Comparison of ENCODE assay signal across 18 cellular contexts in genomic region chr1:32948082-32948722, GRCh38. TPM values are rescaled to one million over a fixed set of nuclear protein-coding genes. Genes with fewer than 3 reads are reported as not detected.
DNase-seq lines count a peak whose midpoint lies in the region; ATAC-seq and TF ChIP-seq lines count a peak whose summit lies in the region.
"Had no signal": no experiment of that assay in that cellular context is flagged by ENCODE, and none has a peak within 500 bp of the region (broad histone marks: within the 10 kb centered on the region; RNA-seq: fewer than 3 reads in every experiment).

No MANE protein-coding gene starts in this region.

- no peaks in the 10 kb centered on the region for H3K27me3 Mint-ChIP-seq in stimulated activated naive CD8-positive, alpha-beta T cell treated with anti-CD3 and anti-CD28 coated beads, Interleukin-15, Interleukin-2, amounts not matched to agents 100 ng/mL and 50 ng/mL, for 24 hours
- H3K27me3 Mint-ChIP-seq: activated naive CD4-positive, alpha-beta T cell treated with anti-CD3 and anti-CD28 coated beads, Interleukin-2, amount 50 U/mL, for 24 hours had no signal

- H3K9me3 Mint-ChIP-seq in stimulated activated naive CD8-positive, alpha-beta T cell treated with anti-CD3 and anti-CD28 coated beads, Interleukin-15, Interleukin-2, amounts not matched to agents 100 ng/mL and 50 ng/mL, for 24 hours: no peaks in the 10 kb centered on the region
- H3K9me3 Mint-ChIP-seq: activated naive CD4-positive, alpha-beta T cell treated with anti-CD3 and anti-CD28 coated beads, Interleukin-2, amount 50 U/mL, for 24 hours; neural progenitor cell had no signal

- intact Hi-C loops in aorta (cut with DNase I) (loop anchor here in 1 of 2 donors (5.0 kb wide), 1 partner anchor 39 kb away; no protein-coding TSS in a partner anchor), left ventricle myocardium inferior (cut with micrococcal nuclease) (no loop called here)

- no peak overlapping the region for H3K4me3 Mint-ChIP-seq in stimulated activated naive CD8-positive, alpha-beta T cell treated with anti-CD3 and anti-CD28 coated beads, Interleukin-15, Interleukin-2, amounts not matched to agents 100 ng/mL and 50 ng/mL, for 24 hours
- H3K4me3 Mint-ChIP-seq: activated naive CD4-positive, alpha-beta T cell treated with anti-CD3 and anti-CD28 coated beads, Interleukin-2, amount 50 U/mL, for 24 hours; neural progenitor cell had no signal

- H3K4me1 ChIP-seq in neutrophil (ENCODE audit: control insufficient read depth in 1 of 2, insufficient read depth in 1 of 2, low read depth in 1 of 2, low read length in 1 of 2) (peaks cover 0 to 10% of the 10 kb centered on the region in 2 experiments), aorta (ENCODE audit: control insufficient read depth in 1 of 2, insufficient read depth in 2 of 2, low read length in 2 of 2) (peaks cover 6 to 10% of the 10 kb centered on the region in 2 donors), left ventricle myocardium inferior (peaks cover 39% of the 10 kb centered on the region)
- H3K4me1 ChIP-seq: neural progenitor cell had no signal

- peaks cover 28% of the 10 kb centered on the region for H3K4me1 Mint-ChIP-seq in stimulated activated naive CD8-positive, alpha-beta T cell treated with anti-CD3 and anti-CD28 coated beads, Interleukin-15, Interleukin-2, amounts not matched to agents 100 ng/mL and 50 ng/mL, for 24 hours (ENCODE audit: low read depth)
- H3K4me1 Mint-ChIP-seq: neural progenitor cell had no signal

- no peak for DNase-seq in stimulated activated naive CD8-positive, alpha-beta T cell treated with anti-CD3 and anti-CD28 coated beads, Interleukin-15, Interleukin-2, amounts not matched to agents 100 U/mL and 50 U/mL, for 24 hours
- DNase-seq in coronary artery (ENCODE audit: low spot score) (no peak), aorta (no peak), left ventricle myocardium inferior (no peak), dedifferentiated amniotic fluid mesenchymal stem cell (ENCODE audit: extremely low spot score) (no peak)
- DNase-seq: activated CD4-positive, alpha-beta T cell treated with anti-CD3 and anti-CD28 coated beads for 4 hours; foreskin fibroblast; NCI-H446; right cardiac atrium; SHP77; stimulated activated CD4-positive, alpha-beta T cell treated with anti-CD3 and anti-CD28 coated beads, Interleukin-2, amount 100 ng/mL, for 48 hours; T1000; upper lobe of left lung had no signal

- no peaks in the 10 kb centered on the region for H3K9me3 ChIP-seq in neutrophil
- no peaks in the 10 kb centered on the region for H3K9me3 ChIP-seq in aorta (ENCODE audit: control insufficient read depth, low read length)
- no peaks in the 10 kb centered on the region for H3K9me3 ChIP-seq in left ventricle myocardium inferior (replicated peaks)
- H3K9me3 ChIP-seq: upper lobe of left lung had no signal

- TF ChIP-seq CTCF in coronary artery (IDR thresholded peaks at IDR 0.05) (no peak), neutrophil (IDR thresholded peaks at IDR 0.05) (no peak), left ventricle myocardium inferior (IDR thresholded peaks at IDR 0.05; ENCODE audit: borderline replicate concordance) (no peak)

- peak overlapping the region; percentile 13 for H3K27ac Mint-ChIP-seq in stimulated activated naive CD8-positive, alpha-beta T cell treated with anti-CD3 and anti-CD28 coated beads, Interleukin-15, Interleukin-2, amounts not matched to agents 100 ng/mL and 50 ng/mL, for 24 hours
- H3K27ac Mint-ChIP-seq: activated naive CD4-positive, alpha-beta T cell treated with anti-CD3 and anti-CD28 coated beads, Interleukin-2, amount 50 U/mL, for 24 hours; neural progenitor cell had no signal

- H3K4me3 ChIP-seq in coronary artery (no peak overlapping the region), neutrophil (ENCODE audit: low read depth in 1 of 2, low read length in 1 of 2) (no peak overlapping the region), aorta (ENCODE audit: low read length in 2 of 2) (no peak overlapping the region), left ventricle myocardium inferior (no peak overlapping the region)
- H3K4me3 ChIP-seq: neural progenitor cell, upper lobe of left lung had no signal

- 54% methylated on average over 4 of the region's 4 CpGs for WGBS in aorta, 2 donors

- H3K27ac ChIP-seq in coronary artery (peak overlapping the region; percentile 13 to 50), neutrophil (peak overlapping the region; percentile 10), aorta (ENCODE audit: low read depth in 1 of 2, low read length in 2 of 2) (peak overlapping the region; percentile 28), left ventricle myocardium inferior (replicated peaks) (no peak overlapping the region)
- H3K27ac ChIP-seq: neural progenitor cell had no signal

- H3K36me3 ChIP-seq in neutrophil: peaks cover 77% of the 10 kb centered on the region
- peaks cover 0 to 3% of the 10 kb centered on the region in 2 donors for H3K36me3 ChIP-seq in aorta (ENCODE audit: control insufficient read depth in 1 of 2, insufficient read depth in 2 of 2, low read length in 1 of 2)
- peaks cover 49% of the 10 kb centered on the region for H3K36me3 ChIP-seq in left ventricle myocardium inferior
- H3K36me3 ChIP-seq: neural progenitor cell had no signal

- ATAC-seq in stimulated activated naive CD8-positive, alpha-beta T cell treated with anti-CD3 and anti-CD28 coated beads, Interleukin-15, Interleukin-2, amounts not matched to agents 100 U/mL and 50 U/mL, for 24 hours: no peak
- ATAC-seq in aorta (ENCODE audit: low FRiP score): no peak
- ATAC-seq in GM21381 (IDR thresholded peaks at IDR 0.05; ENCODE audit: unreplicated experiment): no peak
- ATAC-seq: right cardiac atrium had no signal

- H3K27me3 ChIP-seq in neutrophil (no peaks in the 10 kb centered on the region), aorta (ENCODE audit: control insufficient read depth in 1 of 2, insufficient read depth in 2 of 2, low read length in 1 of 2) (no peaks in the 10 kb centered on the region), left ventricle myocardium inferior (ENCODE audit: low read depth) (no peaks in the 10 kb centered on the region)
- H3K27me3 ChIP-seq: neural progenitor cell, upper lobe of left lung had no signal

- peaks cover 54% of the 10 kb centered on the region for H3K36me3 Mint-ChIP-seq in stimulated activated naive CD8-positive, alpha-beta T cell treated with anti-CD3 and anti-CD28 coated beads, Interleukin-15, Interleukin-2, amounts not matched to agents 100 ng/mL and 50 ng/mL, for 24 hours (ENCODE audit: low read depth)

RNA-seq across cellular contexts. Expression of gene RNF19B, which starts 16.4 kb away (rescaled TPM):
- total RNA-seq in aorta: 10 to 100 TPM; 25.5 to 51.5 TPM
- 10 to 100 TPM; 13.8 to 16.4 TPM for polyA plus RNA-seq in aorta
- 15.4 TPM for total RNA-seq in left ventricle myocardium inferior

RNA-seq across cellular contexts. Expression of gene TMEM54, which starts 47.0 kb away (rescaled TPM):
- total RNA-seq in aorta (10 to 100 TPM; 21.1 to 23.8 TPM), left ventricle myocardium inferior (14.2 TPM)
- 10 to 100 TPM; 25.3 to 77.5 TPM for polyA plus RNA-seq in aorta
